ENCODE assay signal across 8 cellular contexts in genomic region chr21:33542640-33543504, GRCh38. TPM values are rescaled to one million over a fixed set of nuclear protein-coding genes. Genes with fewer than 3 reads are reported as not detected.
A peak's percentile ranks its signal among the peaks of the same experiment; 100 is the strongest.
DNase-seq lines count a peak whose midpoint lies in the region; ATAC-seq and TF ChIP-seq lines count a peak whose summit lies in the region.

A gene with protein sequence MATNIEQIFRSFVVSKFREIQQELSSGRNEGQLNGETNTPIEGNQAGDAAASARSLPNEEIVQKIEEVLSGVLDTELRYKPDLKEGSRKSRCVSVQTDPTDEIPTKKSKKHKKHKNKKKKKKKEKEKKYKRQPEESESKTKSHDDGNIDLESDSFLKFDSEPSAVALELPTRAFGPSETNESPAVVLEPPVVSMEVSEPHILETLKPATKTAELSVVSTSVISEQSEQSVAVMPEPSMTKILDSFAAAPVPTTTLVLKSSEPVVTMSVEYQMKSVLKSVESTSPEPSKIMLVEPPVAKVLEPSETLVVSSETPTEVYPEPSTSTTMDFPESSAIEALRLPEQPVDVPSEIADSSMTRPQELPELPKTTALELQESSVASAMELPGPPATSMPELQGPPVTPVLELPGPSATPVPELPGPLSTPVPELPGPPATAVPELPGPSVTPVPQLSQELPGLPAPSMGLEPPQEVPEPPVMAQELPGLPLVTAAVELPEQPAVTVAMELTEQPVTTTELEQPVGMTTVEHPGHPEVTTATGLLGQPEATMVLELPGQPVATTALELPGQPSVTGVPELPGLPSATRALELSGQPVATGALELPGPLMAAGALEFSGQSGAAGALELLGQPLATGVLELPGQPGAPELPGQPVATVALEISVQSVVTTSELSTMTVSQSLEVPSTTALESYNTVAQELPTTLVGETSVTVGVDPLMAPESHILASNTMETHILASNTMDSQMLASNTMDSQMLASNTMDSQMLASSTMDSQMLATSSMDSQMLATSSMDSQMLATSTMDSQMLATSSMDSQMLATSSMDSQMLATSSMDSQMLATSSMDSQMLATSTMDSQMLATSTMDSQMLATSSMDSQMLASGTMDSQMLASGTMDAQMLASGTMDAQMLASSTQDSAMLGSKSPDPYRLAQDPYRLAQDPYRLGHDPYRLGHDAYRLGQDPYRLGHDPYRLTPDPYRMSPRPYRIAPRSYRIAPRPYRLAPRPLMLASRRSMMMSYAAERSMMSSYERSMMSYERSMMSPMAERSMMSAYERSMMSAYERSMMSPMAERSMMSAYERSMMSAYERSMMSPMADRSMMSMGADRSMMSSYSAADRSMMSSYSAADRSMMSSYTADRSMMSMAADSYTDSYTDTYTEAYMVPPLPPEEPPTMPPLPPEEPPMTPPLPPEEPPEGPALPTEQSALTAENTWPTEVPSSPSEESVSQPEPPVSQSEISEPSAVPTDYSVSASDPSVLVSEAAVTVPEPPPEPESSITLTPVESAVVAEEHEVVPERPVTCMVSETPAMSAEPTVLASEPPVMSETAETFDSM (N-terminal part only) (plus strand): TSS chr21:33543038. CDS start chr21:33543093, 55 bp downstream.

- ATAC-seq in HG03432 (IDR thresholded peaks at IDR 0.05; ENCODE audit: unreplicated experiment) = peak; percentile 92

- TF ChIP-seq POLR2A in GM19099 (IDR thresholded peaks at IDR 0.05; ENCODE audit: extremely low read depth, insufficient read length, low read depth) = peak; percentile 91

- DNase-seq in AG20443 (ENCODE audit: low spot score) = peak; percentile 97
- DNase-seq in NCI-H510A (lab: John Stamatoyannopoulos, UW) = peak; percentile 98
- peak; percentile 96 for DNase-seq in activated CD4-positive, alpha-beta T cell treated with anti-CD3 and anti-CD28 coated beads for 1 hour
- peak; percentile 99 for DNase-seq in cerebellum (ENCODE audit: low spot score)
- peak; percentile 100 for DNase-seq in islet precursor cell
- DNase-seq in stimulated activated CD4-positive, alpha-beta T cell treated with anti-CD3 and anti-CD28 coated beads, Interleukin-12 subunit alpha, Interleukin-12 subunit beta, amount 100 ng/mL, for 48 hours (ENCODE audit: low read depth in 2 of 3, low spot score in 1 of 3) = peak; percentile 90 to 98 (median 97)

RNA-seq across cellular contexts. Expression of the gene that starts here (rescaled TPM):
- 208 TPM for total RNA-seq in cerebellum

Comparison
In these comparisons a context has a peak if more than half of its experiments do, and no peak if none do; other contexts are left out.
1. Peak in every context shown above with its lines: DNase-seq and ATAC-seq.